In the genomic region with DNA sequence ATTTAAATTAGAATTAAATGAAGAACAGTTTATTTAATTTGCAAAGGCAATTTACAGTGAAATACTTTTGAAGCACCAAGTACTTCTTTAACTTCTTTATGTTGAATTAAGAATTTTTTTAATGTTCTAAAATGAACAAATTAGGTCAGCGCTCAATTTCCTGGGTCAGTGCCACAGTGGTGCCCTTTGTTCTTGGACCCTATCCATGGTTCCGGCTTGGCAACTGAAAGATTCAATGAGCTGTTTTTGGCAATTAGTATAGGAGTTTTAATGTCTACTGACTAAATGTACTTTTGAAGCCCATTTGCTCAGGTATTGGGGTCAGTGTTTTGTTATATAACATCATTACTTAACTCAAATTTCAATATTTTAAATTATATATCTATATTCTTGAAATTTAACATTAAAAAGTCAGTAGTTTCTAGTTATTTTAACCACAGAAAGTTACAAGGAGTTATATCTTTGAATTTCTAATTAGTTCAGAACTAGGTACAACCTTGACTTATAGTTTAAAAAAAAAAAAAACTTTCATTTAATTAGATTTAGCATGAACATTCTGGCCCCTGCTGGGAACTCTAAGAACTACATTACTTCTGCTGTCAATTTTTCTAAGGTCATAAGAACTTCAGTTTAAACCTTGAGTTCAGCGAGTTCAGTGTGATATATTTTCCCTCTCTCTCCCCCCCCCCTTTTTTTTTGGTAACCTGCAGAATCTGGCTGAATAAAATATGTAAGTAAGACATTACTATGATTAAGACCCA, we compare ENCODE assay signal across 8 cellular contexts. TPM values are rescaled to one million over a fixed set of nuclear protein-coding genes. Genes with fewer than 3 reads are reported as not detected.
DNase-seq lines count a peak whose midpoint lies in the region; ATAC-seq and TF ChIP-seq lines count a peak whose summit lies in the region.

No MANE protein-coding gene starts in this region.

- H3K4me1 ChIP-seq in left lung: no peaks in the 10 kb centered on the region

- no peak overlapping the region for H3K27ac ChIP-seq in HL-60 (replicated peaks)
- H3K27ac ChIP-seq in brain microvascular endothelial cell: no peak overlapping the region
- no peak overlapping the region for H3K27ac ChIP-seq in left lung

- in situ Hi-C loops in brain microvascular endothelial cell (cut with HindIII; ENCODE audit: low pct_ligation_motif_present, low sequenced_read_pairs): no loop called here

- ATAC-seq in left lung: peak; percentile 64
- no peak for ATAC-seq in GM19324 (IDR thresholded peaks at IDR 0.05; ENCODE audit: low FRiP score, unreplicated experiment)
- ATAC-seq in GM21390 (IDR thresholded peaks at IDR 0.05; ENCODE audit: unreplicated experiment): no peak

- H3K9me3 ChIP-seq in left lung: no peaks in the 10 kb centered on the region

- DNase-seq in AG08395 (ENCODE audit: low spot score) (peak; percentile 46), GM06990 (ENCODE audit: extremely low read depth, insufficient read length) (peak; percentile 19), HL-60 (ENCODE audit: low read depth in 1 of 2, low spot score in 1 of 2) (peak; percentile 8 to 20), NOMO-1 treated with DMSO at 0.1 percent for 48 hours (lab: John Stamatoyannopoulos, UW; ENCODE audit: unreplicated experiment) (peak; percentile 40), brain microvascular endothelial cell (peak; percentile 52), left lung (no peak)

- H3K4me3 ChIP-seq in GM06990 (replicated peaks; ENCODE audit: low read depth, low read length) (no peak overlapping the region), HL-60 (replicated peaks; ENCODE audit: insufficient read depth, low read length) (no peak overlapping the region), brain microvascular endothelial cell (ENCODE audit: low read depth, low read length) (no peak overlapping the region), left lung (no peak overlapping the region)

- H3K36me3 ChIP-seq in GM06990 (ENCODE audit: control insufficient read depth, insufficient read depth, low read length): no peaks in the 10 kb centered on the region
- H3K36me3 ChIP-seq in brain microvascular endothelial cell (replicated peaks): no peaks in the 10 kb centered on the region
- no peaks in the 10 kb centered on the region for H3K36me3 ChIP-seq in left lung

- H3K27me3 ChIP-seq in GM06990 (replicated peaks; ENCODE audit: control insufficient read depth, insufficient read depth, low read length) (no peaks in the 10 kb centered on the region), HL-60 (ENCODE audit: insufficient read depth, poor library complexity, severe bottlenecking) (no peaks in the 10 kb centered on the region), brain microvascular endothelial cell (replicated peaks) (no peaks in the 10 kb centered on the region), left lung (no peaks in the 10 kb centered on the region)

- intact Hi-C loops in left lung (cut with DNase I): no loop called here

- TF ChIP-seq CTCF in GM06990 (IDR thresholded peaks at IDR 0.05; ENCODE audit: insufficient read depth, low read length, poor library complexity, severe bottlenecking) (peak; percentile 62), HL-60 (IDR thresholded peaks at IDR 0.05; ENCODE audit: insufficient read depth, low read length) (peak; percentile 24), brain microvascular endothelial cell (IDR thresholded peaks at IDR 0.05; ENCODE audit: low read depth, low read length, missing control alignments) (peak; percentile 55), left lung (IDR thresholded peaks at IDR 0.05) (peak; percentile 29 to 42)

RNA-seq across cellular contexts. Expression of gene MSTN, which starts 7.6 kb away (rescaled TPM):
- total RNA-seq in left lung: under 1 TPM in 1 of 2 donors, not detected in 1; 0.12 TPM

Comparison
In these comparisons a context has a peak if more than half of its experiments do, and no peak if none do; other contexts are left out.
1. DNase-seq: peak in AG08395 (single experiment), GM06990 (single experiment), HL-60 (2 of 2), NOMO-1 treated with DMSO at 0.1 percent for 48 hours (single experiment) and brain microvascular endothelial cell (single experiment); none in left lung (0 of 2).
2. Peak in every context shown above with its lines, with median percentiles within 50 percentile points of each other: CTCF ChIP-seq.